In genomic region chr6:112571886-112572285, GRCh38 we compare ENCODE assay signal across 1 cellular context.
TF ChIP-seq lines count a peak whose summit lies in the region.

No MANE protein-coding gene starts in this region.

TF ChIP-seq in SK-N-SH treated with all-trans-retinoic acid at 6 μM for 48 hours, 23 proteins besides CTCF, POLR2A, EP300 and RAD21 (continued from another document):
- TF ChIP-seq TCF4 (CRISPR knock-in tag; IDR thresholded peaks at IDR 0.05; ENCODE audit: borderline replicate concordance) (no peak), SNAI2 (CRISPR knock-in tag; IDR thresholded peaks at IDR 0.05) (no peak), ARNTL (CRISPR knock-in tag; IDR thresholded peaks at IDR 0.05; ENCODE audit: borderline replicate concordance, low read depth) (no peak), ZNF565 (CRISPR knock-in tag; conservative IDR thresholded peaks at IDR 0.05; ENCODE audit: low read depth) (no peak), GLIS3 (CRISPR knock-in tag; IDR thresholded peaks at IDR 0.05) (no peak)
